1 cellular context compared by ENCODE assay signal in the genomic region with DNA sequence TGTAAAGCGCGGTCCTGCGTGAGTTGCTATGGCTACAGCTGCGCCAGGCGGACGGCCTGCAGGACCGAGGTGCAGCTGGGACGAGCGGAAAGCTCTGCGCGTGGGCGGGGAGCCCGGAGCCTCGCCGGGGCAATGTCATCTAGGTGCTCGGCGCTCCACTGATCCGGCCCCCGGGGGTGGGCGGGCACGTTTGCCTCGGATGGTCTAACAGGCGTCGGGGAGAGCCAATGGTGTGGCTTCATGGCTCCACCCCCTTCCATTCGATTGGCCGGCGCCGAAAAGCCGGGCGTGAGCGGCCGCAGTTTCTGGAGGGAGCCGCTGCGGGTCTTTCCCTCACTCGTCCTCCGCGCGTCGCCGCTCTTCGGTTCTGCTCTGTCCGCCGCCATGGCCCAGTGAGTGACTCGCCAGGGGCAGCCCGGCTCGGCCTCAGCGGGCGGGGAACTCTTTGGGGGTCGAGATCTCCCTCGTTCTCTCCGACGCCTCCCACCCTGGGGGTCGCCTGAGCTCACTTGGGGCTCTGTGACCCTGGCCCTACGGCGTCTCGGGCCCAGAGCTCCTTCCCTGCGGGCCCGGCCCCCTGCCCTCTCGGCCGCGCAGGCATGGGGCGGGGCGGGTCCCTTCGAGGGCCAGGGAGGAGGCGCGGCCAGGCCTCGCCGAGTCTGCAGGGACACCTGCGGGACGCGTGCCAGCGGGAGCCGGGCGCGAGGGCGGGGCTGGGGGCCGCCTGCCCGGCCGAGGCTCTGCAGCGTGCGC.
TF ChIP-seq lines count a peak whose summit lies in the region.

TSS of gene PGD (plus strand) at position 331 of the 753 bp plus-strand sequence. CDS start at position 385, 54 bp downstream.

TF ChIP-seq in HepG2, 621 proteins besides CTCF, POLR2A, EP300 and RAD21 (continued from another document and continues in another):
- peak; percentile 82 for TF ChIP-seq NR0B2 (CRISPR knock-in tag; IDR thresholded peaks at IDR 0.05)
- TF ChIP-seq, protein P1, sequence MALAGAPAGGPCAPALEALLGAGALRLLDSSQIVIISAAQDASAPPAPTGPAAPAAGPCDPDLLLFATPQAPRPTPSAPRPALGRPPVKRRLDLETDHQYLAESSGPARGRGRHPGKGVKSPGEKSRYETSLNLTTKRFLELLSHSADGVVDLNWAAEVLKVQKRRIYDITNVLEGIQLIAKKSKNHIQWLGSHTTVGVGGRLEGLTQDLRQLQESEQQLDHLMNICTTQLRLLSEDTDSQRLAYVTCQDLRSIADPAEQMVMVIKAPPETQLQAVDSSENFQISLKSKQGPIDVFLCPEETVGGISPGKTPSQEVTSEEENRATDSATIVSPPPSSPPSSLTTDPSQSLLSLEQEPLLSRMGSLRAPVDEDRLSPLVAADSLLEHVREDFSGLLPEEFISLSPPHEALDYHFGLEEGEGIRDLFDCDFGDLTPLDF (CRISPR knock-in tag; IDR thresholded peaks at IDR 0.05), result peak; percentile 72; the same call in 1 of the 2 replicates
- no peak for TF ChIP-seq TIGD3 (CRISPR knock-in tag; IDR thresholded peaks at IDR 0.05; ENCODE audit: borderline replicate concordance)
- peak; percentile 91 for TF ChIP-seq ZBTB3 (CRISPR knock-in tag; IDR thresholded peaks at IDR 0.05; ENCODE audit: borderline replicate concordance, low read depth)
- peak; percentile 82; the same call in 1 of the 2 replicates for TF ChIP-seq MAZ (IDR thresholded peaks at IDR 0.05; ENCODE audit: borderline replicate concordance, low read depth, low read length)
- peak; percentile 83; the same call in 1 of the 2 replicates for TF ChIP-seq MAZ (CRISPR knock-in tag; IDR thresholded peaks at IDR 0.05; ENCODE audit: low read depth)
- no peak for TF ChIP-seq MBNL3 (CRISPR knock-in tag; conservative IDR thresholded peaks at IDR 0.05)
- TF ChIP-seq PBX2 (CRISPR knock-in tag; IDR thresholded peaks at IDR 0.05), result peak; percentile 91
- TF ChIP-seq ZNF883 (CRISPR knock-in tag; IDR thresholded peaks at IDR 0.05; ENCODE audit: not compliant biosample characterization), result peak; percentile 31
- TF ChIP-seq, protein P2, sequence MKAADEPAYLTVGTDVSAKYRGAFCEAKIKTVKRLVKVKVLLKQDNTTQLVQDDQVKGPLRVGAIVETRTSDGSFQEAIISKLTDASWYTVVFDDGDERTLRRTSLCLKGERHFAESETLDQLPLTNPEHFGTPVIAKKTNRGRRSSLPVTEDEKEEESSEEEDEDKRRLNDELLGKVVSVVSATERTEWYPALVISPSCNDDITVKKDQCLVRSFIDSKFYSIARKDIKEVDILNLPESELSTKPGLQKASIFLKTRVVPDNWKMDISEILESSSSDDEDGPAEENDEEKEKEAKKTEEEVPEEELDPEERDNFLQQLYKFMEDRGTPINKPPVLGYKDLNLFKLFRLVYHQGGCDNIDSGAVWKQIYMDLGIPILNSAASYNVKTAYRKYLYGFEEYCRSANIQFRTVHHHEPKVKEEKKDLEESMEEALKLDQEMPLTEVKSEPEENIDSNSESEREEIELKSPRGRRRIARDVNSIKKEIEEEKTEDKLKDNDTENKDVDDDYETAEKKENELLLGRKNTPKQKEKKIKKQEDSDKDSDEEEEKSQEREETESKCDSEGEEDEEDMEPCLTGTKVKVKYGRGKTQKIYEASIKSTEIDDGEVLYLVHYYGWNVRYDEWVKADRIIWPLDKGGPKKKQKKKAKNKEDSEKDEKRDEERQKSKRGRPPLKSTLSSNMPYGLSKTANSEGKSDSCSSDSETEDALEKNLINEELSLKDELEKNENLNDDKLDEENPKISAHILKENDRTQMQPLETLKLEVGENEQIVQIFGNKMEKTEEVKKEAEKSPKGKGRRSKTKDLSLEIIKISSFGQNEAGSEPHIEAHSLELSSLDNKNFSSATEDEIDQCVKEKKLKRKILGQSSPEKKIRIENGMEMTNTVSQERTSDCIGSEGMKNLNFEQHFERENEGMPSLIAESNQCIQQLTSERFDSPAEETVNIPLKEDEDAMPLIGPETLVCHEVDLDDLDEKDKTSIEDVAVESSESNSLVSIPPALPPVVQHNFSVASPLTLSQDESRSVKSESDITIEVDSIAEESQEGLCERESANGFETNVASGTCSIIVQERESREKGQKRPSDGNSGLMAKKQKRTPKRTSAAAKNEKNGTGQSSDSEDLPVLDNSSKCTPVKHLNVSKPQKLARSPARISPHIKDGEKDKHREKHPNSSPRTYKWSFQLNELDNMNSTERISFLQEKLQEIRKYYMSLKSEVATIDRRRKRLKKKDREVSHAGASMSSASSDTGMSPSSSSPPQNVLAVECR (CRISPR knock-in tag; IDR thresholded peaks at IDR 0.05; ENCODE audit: borderline replicate concordance), result peak; percentile 94
- TF ChIP-seq, protein P3, sequence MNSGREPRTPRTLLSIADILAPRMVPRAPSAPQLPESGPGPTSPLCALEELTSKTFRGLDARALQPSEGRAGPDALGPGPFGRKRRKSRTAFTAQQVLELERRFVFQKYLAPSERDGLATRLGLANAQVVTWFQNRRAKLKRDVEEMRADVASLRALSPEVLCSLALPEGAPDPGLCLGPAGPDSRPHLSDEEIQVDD (CRISPR knock-in tag; IDR thresholded peaks at IDR 0.05; ENCODE audit: borderline replicate concordance), result no peak; the same call in none of the 2 replicates
- peak; percentile 74; the same call in 1 of the 2 replicates for TF ChIP-seq MAF1 (CRISPR knock-in tag; IDR thresholded peaks at IDR 0.05; ENCODE audit: borderline replicate concordance)
- no peak for TF ChIP-seq ONECUT2 (CRISPR knock-in tag; IDR thresholded peaks at IDR 0.05)
- 0 out of 2 replicates have a peak, but pooled peaks have one; percentile 65 for TF ChIP-seq IRF1 (CRISPR knock-in tag; IDR thresholded peaks at IDR 0.05; ENCODE audit: low read depth)
- peak; percentile 28; the same call in 1 of the 2 replicates for TF ChIP-seq ZBTB38 (CRISPR knock-in tag; IDR thresholded peaks at IDR 0.05)
- peak; percentile 49; the same call in 1 of the 2 replicates for TF ChIP-seq ZNF430 (CRISPR knock-in tag; IDR thresholded peaks at IDR 0.05)
- TF ChIP-seq, protein P4, sequence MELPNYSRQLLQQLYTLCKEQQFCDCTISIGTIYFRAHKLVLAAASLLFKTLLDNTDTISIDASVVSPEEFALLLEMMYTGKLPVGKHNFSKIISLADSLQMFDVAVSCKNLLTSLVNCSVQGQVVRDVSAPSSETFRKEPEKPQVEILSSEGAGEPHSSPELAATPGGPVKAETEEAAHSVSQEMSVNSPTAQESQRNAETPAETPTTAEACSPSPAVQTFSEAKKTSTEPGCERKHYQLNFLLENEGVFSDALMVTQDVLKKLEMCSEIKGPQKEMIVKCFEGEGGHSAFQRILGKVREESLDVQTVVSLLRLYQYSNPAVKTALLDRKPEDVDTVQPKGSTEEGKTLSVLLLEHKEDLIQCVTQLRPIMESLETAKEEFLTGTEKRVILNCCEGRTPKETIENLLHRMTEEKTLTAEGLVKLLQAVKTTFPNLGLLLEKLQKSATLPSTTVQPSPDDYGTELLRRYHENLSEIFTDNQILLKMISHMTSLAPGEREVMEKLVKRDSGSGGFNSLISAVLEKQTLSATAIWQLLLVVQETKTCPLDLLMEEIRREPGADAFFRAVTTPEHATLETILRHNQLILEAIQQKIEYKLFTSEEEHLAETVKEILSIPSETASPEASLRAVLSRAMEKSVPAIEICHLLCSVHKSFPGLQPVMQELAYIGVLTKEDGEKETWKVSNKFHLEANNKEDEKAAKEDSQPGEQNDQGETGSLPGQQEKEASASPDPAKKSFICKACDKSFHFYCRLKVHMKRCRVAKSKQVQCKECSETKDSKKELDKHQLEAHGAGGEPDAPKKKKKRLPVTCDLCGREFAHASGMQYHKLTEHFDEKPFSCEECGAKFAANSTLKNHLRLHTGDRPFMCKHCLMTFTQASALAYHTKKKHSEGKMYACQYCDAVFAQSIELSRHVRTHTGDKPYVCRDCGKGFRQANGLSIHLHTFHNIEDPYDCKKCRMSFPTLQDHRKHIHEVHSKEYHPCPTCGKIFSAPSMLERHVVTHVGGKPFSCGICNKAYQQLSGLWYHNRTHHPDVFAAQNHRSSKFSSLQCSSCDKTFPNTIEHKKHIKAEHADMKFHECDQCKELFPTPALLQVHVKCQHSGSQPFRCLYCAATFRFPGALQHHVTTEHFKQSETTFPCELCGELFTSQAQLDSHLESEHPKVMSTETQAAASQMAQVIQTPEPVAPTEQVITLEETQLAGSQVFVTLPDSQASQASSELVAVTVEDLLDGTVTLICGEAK (IDR thresholded peaks at IDR 0.05), result no peak
- TF ChIP-seq, protein P4 (CRISPR knock-in tag; IDR thresholded peaks at IDR 0.05), result no peak; the same call in none of the 2 replicates
- TF ChIP-seq GLI4 (CRISPR knock-in tag; IDR thresholded peaks at IDR 0.05; ENCODE audit: borderline replicate concordance), result peak; percentile 57; the same call in 1 of the 2 replicates
- peak; percentile 81 for TF ChIP-seq KDM5B (CRISPR knock-in tag; IDR thresholded peaks at IDR 0.05; ENCODE audit: borderline replicate concordance)
- TF ChIP-seq SSRP1 (CRISPR knock-in tag; IDR thresholded peaks at IDR 0.05), result no peak
- no peak for TF ChIP-seq JDP2 (CRISPR knock-in tag; IDR thresholded peaks at IDR 0.05; ENCODE audit: borderline replicate concordance)
- TF ChIP-seq, protein P5, sequence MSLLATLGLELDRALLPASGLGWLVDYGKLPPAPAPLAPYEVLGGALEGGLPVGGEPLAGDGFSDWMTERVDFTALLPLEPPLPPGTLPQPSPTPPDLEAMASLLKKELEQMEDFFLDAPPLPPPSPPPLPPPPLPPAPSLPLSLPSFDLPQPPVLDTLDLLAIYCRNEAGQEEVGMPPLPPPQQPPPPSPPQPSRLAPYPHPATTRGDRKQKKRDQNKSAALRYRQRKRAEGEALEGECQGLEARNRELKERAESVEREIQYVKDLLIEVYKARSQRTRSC (CRISPR knock-in tag; IDR thresholded peaks at IDR 0.05; ENCODE audit: low read depth), result peak; percentile 67; the same call in 1 of the 2 replicates
- peak; percentile 28 for TF ChIP-seq MTF1 (CRISPR knock-in tag; IDR thresholded peaks at IDR 0.05)
- no peak; the same call in 1 of the 2 replicates for TF ChIP-seq ZNF274 (CRISPR knock-in tag; IDR thresholded peaks at IDR 0.05)
- peak; percentile 69 for TF ChIP-seq ZNF12 (CRISPR knock-in tag; IDR thresholded peaks at IDR 0.05)
- TF ChIP-seq, protein P6, sequence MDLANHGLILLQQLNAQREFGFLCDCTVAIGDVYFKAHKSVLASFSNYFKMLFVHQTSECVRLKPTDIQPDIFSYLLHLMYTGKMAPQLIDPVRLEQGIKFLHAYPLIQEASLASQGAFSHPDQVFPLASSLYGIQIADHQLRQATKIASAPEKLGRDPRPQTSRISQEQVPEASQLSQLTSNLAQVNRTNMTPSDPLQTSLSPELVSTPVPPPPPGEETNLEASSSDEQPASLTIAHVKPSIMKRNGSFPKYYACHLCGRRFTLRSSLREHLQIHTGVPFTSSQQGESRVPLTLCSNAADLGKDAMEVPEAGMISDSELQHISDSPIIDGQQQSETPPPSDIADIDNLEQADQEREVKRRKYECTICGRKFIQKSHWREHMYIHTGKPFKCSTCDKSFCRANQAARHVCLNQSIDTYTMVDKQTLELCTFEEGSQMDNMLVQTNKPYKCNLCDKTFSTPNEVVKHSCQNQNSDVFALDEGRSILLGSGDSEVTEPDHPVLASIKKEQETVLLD (CRISPR knock-in tag; IDR thresholded peaks at IDR 0.05; ENCODE audit: low read depth), result peak; percentile 58; the same call in 1 of the 2 replicates
- TF ChIP-seq ZNF782 (CRISPR knock-in tag; IDR thresholded peaks at IDR 0.05; ENCODE audit: borderline replicate concordance), result peak; percentile 53
- peak; percentile 11; the same call in 1 of the 2 replicates for TF ChIP-seq SRY (CRISPR knock-in tag; IDR thresholded peaks at IDR 0.05)
